ENCODE assay signal across 24 cellular contexts in the genomic region with DNA sequence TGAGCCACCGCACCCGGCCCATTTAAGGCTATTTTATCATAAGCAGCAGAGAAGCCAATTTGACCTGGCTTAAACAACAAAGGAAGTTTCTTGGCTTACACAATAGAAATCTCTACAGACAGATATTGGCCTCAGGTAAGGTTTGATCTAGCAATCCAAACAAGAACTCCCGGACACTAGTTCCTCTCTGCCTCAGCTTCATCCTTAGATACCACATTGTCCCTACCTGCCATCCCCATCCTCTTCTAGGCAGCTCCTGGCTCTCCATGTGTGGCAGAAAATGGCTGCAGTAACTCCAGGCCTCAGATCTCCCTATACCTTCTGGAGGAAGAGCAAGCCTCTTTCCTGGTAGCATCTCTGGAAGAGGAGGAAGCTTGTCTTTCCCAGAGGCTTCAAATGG.
"Had no signal": no experiment of that assay in that cellular context is flagged by ENCODE, and none has a peak within 500 bp of the region (broad histone marks: within the 10 kb centered on the region; RNA-seq: fewer than 3 reads in every experiment).

No MANE protein-coding gene starts in this region.

- H3K9me3 ChIP-seq: SK-N-SH had no signal

- H3K4me2 ChIP-seq: SK-N-SH had no signal

- DNase-seq: KBM-7; MV-4-11; NCI-H1092; NCI-H1105 treated with DMSO at 0.1 percent for 48 hours; NCI-H1417 treated with DMSO at 0.1 percent for 48 hours; NCI-H146; NCI-H187; NCI-H2029; NCI-H2081 treated with DMSO at 0.1 percent for 48 hours; NCI-H2171; NCI-H226; NCI-H446; NCI-H510A; NCI-H524 treated with DMSO at 0.1 percent for 48 hours; NCI-H69; NCI-H774; NK-92 treated with Interleukin-12 subunit alpha and Interleukin-12 subunit beta, amount 100 ng/mL, for 24 hours; PC-3; SHP77; SK-N-SH; SW 1271 had no signal

- H3K9ac ChIP-seq: SK-N-SH had no signal

- ATAC-seq: Panc1, PC-3 had no signal

- H3K27ac ChIP-seq: HL-60, RWPE1 had no signal

- H3K9me2 ChIP-seq: SK-N-SH had no signal
